ENCODE assay signal across 2 cellular contexts in genomic region chr1:102879439-102879993, GRCh38.
A peak's percentile ranks its signal among the peaks of the same experiment; 100 is the strongest.
TF ChIP-seq lines count a peak whose summit lies in the region.

No MANE protein-coding gene starts in this region.

TF ChIP-seq in HCT116, 20 proteins besides CTCF, POLR2A, EP300 and RAD21 (continued from another document):
- no peak for TF ChIP-seq REST (IDR thresholded peaks at IDR 0.05; ENCODE audit: low read depth)
- TF ChIP-seq FOSL1 (IDR thresholded peaks at IDR 0.05; ENCODE audit: low read depth) = peak; percentile 66
- no peak for TF ChIP-seq CBX3 (IDR thresholded peaks at IDR 0.05; ENCODE audit: low read depth)
- TF ChIP-seq SP1 (IDR thresholded peaks at IDR 0.05; ENCODE audit: low read depth) = peak; percentile 68
- TF ChIP-seq ZBTB33 (IDR thresholded peaks at IDR 0.05; ENCODE audit: extremely low read depth, insufficient replicate concordance, low read length) = no peak
- no peak for TF ChIP-seq EZH2 (IDR thresholded peaks at IDR 0.05)
- no peak for TF ChIP-seq ZNF274 (IDR thresholded peaks at IDR 0.05; ENCODE audit: low read depth, low read length)
- no peak for TF ChIP-seq ZFX (IDR thresholded peaks at IDR 0.05)
- TF ChIP-seq TCF7L2 (IDR thresholded peaks at IDR 0.05; ENCODE audit: borderline replicate concordance, extremely low read depth, insufficient read depth, insufficient read length) = peak; percentile 73
- peak; percentile 22; the same call in 1 of the 2 replicates for TF ChIP-seq EGR1 (IDR thresholded peaks at IDR 0.05; ENCODE audit: low read depth)
- TF ChIP-seq SIN3A (IDR thresholded peaks at IDR 0.05; ENCODE audit: low read depth) = peak; percentile 42
- no peak for TF ChIP-seq ELF1 (IDR thresholded peaks at IDR 0.05; ENCODE audit: borderline replicate concordance, low read depth)
- peak; percentile 54 for TF ChIP-seq CEBPB (IDR thresholded peaks at IDR 0.05; ENCODE audit: low read depth)

TF ChIP-seq in SK-N-SH, 30 proteins besides CTCF, POLR2A, EP300 and RAD21 (continued from another document):
- TF ChIP-seq REST (IDR thresholded peaks at IDR 0.05; ENCODE audit: low read depth, low read length) (0 out of 2 replicates have a peak, but pooled peaks have one; percentile 23), PBX3 (IDR thresholded peaks at IDR 0.05) (peak; percentile 93)
